19 cellular contexts compared by ENCODE assay signal in genomic region chr2:195330513-195330956, GRCh38.
A peak's percentile ranks its signal among the peaks of the same experiment; 100 is the strongest.
DNase-seq lines count a peak whose midpoint lies in the region; ATAC-seq, FAIRE-seq and TF ChIP-seq lines count a peak whose summit lies in the region.
"Had no signal": no experiment of that assay in that cellular context is flagged by ENCODE, and none has a peak within 500 bp of the region (broad histone marks: within the 10 kb centered on the region; RNA-seq: fewer than 3 reads in every experiment).

No MANE protein-coding gene starts in this region.

- H3K36me3 ChIP-seq in WERI-Rb-1 = no peaks in the 10 kb centered on the region
- H3K36me3 ChIP-seq: adrenal gland, Peyer's patch, tibial artery had no signal

- H3K27ac ChIP-seq in WERI-Rb-1 = 0 out of 2 replicates have a peak overlapping the region, but pooled peaks have one; percentile 1
- H3K27ac ChIP-seq: adrenal gland, tibial artery had no signal

- intact Hi-C loops in Right ventricle myocardium inferior (cut with DNase I) = no loop called here

- no peak for TF ChIP-seq CTCF in WERI-Rb-1 (IDR thresholded peaks at IDR 0.05; ENCODE audit: low read depth, low read length)

- no peaks in the 10 kb centered on the region for H3K9me3 ChIP-seq in WERI-Rb-1 (ENCODE audit: severe bottlenecking)
- H3K9me3 ChIP-seq: adrenal gland, Peyer's patch, tibial artery had no signal

- peak; percentile 15 for DNase-seq in COLO829 (ENCODE audit: low spot score)
- DNase-seq in Kasumi-1 (lab: John Stamatoyannopoulos, UW) = peak; percentile 97
- DNase-seq in NCI-H2227 (lab: John Stamatoyannopoulos, UW; ENCODE audit: unreplicated experiment) = peak; percentile 77
- no peak for DNase-seq in WERI-Rb-1
- DNase-seq in stimulated activated naive CD4-positive, alpha-beta T cell (lab: John Stamatoyannopoulos, UW) = no peak
- DNase-seq in Right ventricle myocardium inferior (ENCODE audit: missing footprints) = no peak
- no peak for DNase-seq in activated T-cell treated with anti-CD3 and anti-CD28 coated beads for 4 hours
- no peak for DNase-seq in RCC 7860 (ENCODE audit: low spot score)
- DNase-seq: ACHN; activated CD4-positive, alpha-beta T cell treated with anti-CD3 and anti-CD28 coated beads, Interleukin-2, amount 10 ng/mL, durations not matched to agents 7 days and 5 days; activated T-cell treated with anti-CD3 and anti-CD28 coated beads, Interleukin-2, amount 50 U/mL, for 4 hours; adrenal gland; Calu3; naive thymus-derived CD4-positive, alpha-beta T cell; NCI-H2107; T-helper 17 cell; tibial artery had no signal

- no peak overlapping the region for H3K4me3 ChIP-seq in WERI-Rb-1 (ENCODE audit: low read depth, low read length)
- H3K4me3 ChIP-seq: adrenal gland, Peyer's patch, tibial artery had no signal

- no peak for FAIRE-seq in RCC 7860 (lab: Jason Lieb, UNC)
- FAIRE-seq: HepG2 had no signal

- ATAC-seq in Right ventricle myocardium inferior = no peak
- ATAC-seq: activated T-cell treated with anti-CD3 and anti-CD28 coated beads, Interleukin-2, amount 50 U/mL, for 4 hours; HepG2; naive thymus-derived CD4-positive, alpha-beta T cell; T-helper 17 cell had no signal

- no peaks in the 10 kb centered on the region for H3K27me3 ChIP-seq in WERI-Rb-1 (ENCODE audit: insufficient read depth, low read depth, severe bottlenecking)
- H3K27me3 ChIP-seq: adrenal gland, Peyer's patch, tibial artery had no signal

Comparison
In these comparisons a context has a peak if more than half of its experiments do, and no peak if none do; other contexts are left out.
1. DNase-seq: peak in COLO829 (single experiment), Kasumi-1 (2 of 2) and NCI-H2227 (single experiment); none in WERI-Rb-1 (single experiment), stimulated activated naive CD4-positive, alpha-beta T cell (0 of 6), Right ventricle myocardium inferior (single experiment), activated T-cell treated with anti-CD3 and anti-CD28 coated beads for 4 hours (single experiment) and RCC 7860 (single experiment).